ENCODE assay signal across 9 cellular contexts in genomic region chr9:95007470-95007869, GRCh38.
DNase-seq lines count a peak whose midpoint lies in the region; TF ChIP-seq lines count a peak whose summit lies in the region.
"Had no signal": no experiment of that assay in that cellular context is flagged by ENCODE, and none has a peak within 500 bp of the region (broad histone marks: within the 10 kb centered on the region; RNA-seq: fewer than 3 reads in every experiment).

No MANE protein-coding gene starts in this region.

- H2AFZ ChIP-seq in SK-N-SH (ENCODE audit: low read depth) (no peak overlapping the region), fibroblast of lung (ENCODE audit: low read length) (no peak overlapping the region)

- no peaks in the 10 kb centered on the region for H3K27me3 Mint-ChIP-seq in osteocyte (ENCODE audit: unreplicated experiment)

- no peaks in the 10 kb centered on the region for H3K9me2 ChIP-seq in SK-N-SH

- H3K36me3 ChIP-seq in SK-N-SH (replicated peaks in 1 of 2; ENCODE audit: control insufficient read depth in 1 of 2, insufficient read depth in 2 of 2, low read length in 1 of 2) (peaks cover 30 to 53% of the 10 kb centered on the region in 2 experiments), fibroblast of lung (ENCODE audit: control insufficient read depth, insufficient read depth, low read length) (no peaks in the 10 kb centered on the region)

- no peaks in the 10 kb centered on the region for H4K20me1 ChIP-seq in SK-N-SH (ENCODE audit: insufficient read depth)
- no peaks in the 10 kb centered on the region for H4K20me1 ChIP-seq in fibroblast of lung (ENCODE audit: control insufficient read depth, extremely low read depth, insufficient read depth, low read length)

- H3K27ac Mint-ChIP-seq in osteocyte (ENCODE audit: unreplicated experiment): peak overlapping the region; percentile 99
- H3K27ac Mint-ChIP-seq: activated naive CD8-positive, alpha-beta T cell treated with anti-CD3 and anti-CD28 coated beads, Interleukin-2, amount 10 ng/mL, durations not matched to agents 7 days and 5 days had no signal

- H3K27ac ChIP-seq in SK-N-SH (ENCODE audit: low read depth in 2 of 2, low read length in 1 of 2): peak overlapping the region; percentile 87 to 97
- peak overlapping the region; percentile 93 for H3K27ac ChIP-seq in fibroblast of lung (ENCODE audit: insufficient read depth, low read length)

- TF ChIP-seq RAD21 in SK-N-SH (IDR thresholded peaks at IDR 0.05; ENCODE audit: low read length): no peak

- H3K79me2 ChIP-seq in SK-N-SH (ENCODE audit: insufficient read depth) (peaks cover 79% of the 10 kb centered on the region), fibroblast of lung (ENCODE audit: control insufficient read depth, insufficient read depth, low read length) (peaks cover 71% of the 10 kb centered on the region)

- peaks cover 72% of the 10 kb centered on the region for H3K4me1 Mint-ChIP-seq in osteocyte (ENCODE audit: unreplicated experiment)

- peaks cover 11 to 35% of the 10 kb centered on the region in 2 experiments; a peak in 3 of 4 replicates for H3K4me1 ChIP-seq in SK-N-SH (ENCODE audit: control insufficient read depth in 1 of 2, insufficient read depth in 2 of 2, low read depth in 1 of 2, low read length in 1 of 2)
- peaks cover 4% of the 10 kb centered on the region for H3K4me1 ChIP-seq in fibroblast of lung (ENCODE audit: control insufficient read depth, extremely low read depth, insufficient read depth, low read length)

- TF ChIP-seq CTCF in SK-N-SH (IDR thresholded peaks at IDR 0.05) (no peak), fibroblast of lung (conservative IDR thresholded peaks at IDR 0.05 in 1 of 2, IDR thresholded peaks at IDR 0.05 in 1 of 2; ENCODE audit: low read depth in 1 of 2, low read length in 2 of 2) (no peak), osteocyte (IDR thresholded peaks at IDR 0.05) (no peak)

- H3K9ac ChIP-seq in SK-N-SH (peak overlapping the region; percentile 96), fibroblast of lung (ENCODE audit: insufficient read depth, low read length) (no peak overlapping the region)

- WGBS in SK-N-SH (ENCODE audit: low lambda C conversion rate): 0% methylated on average over 1 of the region's 1 CpG

- peak overlapping the region; percentile 84 for H3K4me2 ChIP-seq in SK-N-SH
- peak overlapping the region; percentile 59 for H3K4me2 ChIP-seq in fibroblast of lung (ENCODE audit: extremely low read depth, insufficient read depth, low read length)

- H3K4me3 ChIP-seq in SK-N-SH (ENCODE audit: low read depth in 2 of 2, low read length in 1 of 2): peak overlapping the region; percentile 87 to 88
- peak overlapping the region; percentile 29 to 86 (median 60) for H3K4me3 ChIP-seq in fibroblast of lung (replicated peaks in 1 of 4; ENCODE audit: control extremely low read depth in 1 of 4, insufficient read depth in 1 of 4, low read depth in 3 of 4, low read length in 4 of 4)

- H3K9me3 Mint-ChIP-seq in osteocyte (ENCODE audit: unreplicated experiment): no peaks in the 10 kb centered on the region
- H3K9me3 Mint-ChIP-seq: activated naive CD8-positive, alpha-beta T cell treated with anti-CD3 and anti-CD28 coated beads, Interleukin-2, amount 10 ng/mL, durations not matched to agents 7 days and 5 days had no signal

- peak; percentile 34 for DNase-seq in Ammon's horn (ENCODE audit: low spot score)
- DNase-seq in SK-N-SH: no peak
- peak; percentile 25 to 68 for DNase-seq in fibroblast of lung (ENCODE audit: low read depth in 2 of 2)
- no peak for DNase-seq in osteocyte (ENCODE audit: extremely low spot score, unreplicated experiment)
- no peak for DNase-seq in SIG-M5 (lab: John Stamatoyannopoulos, UW)
- no peak for DNase-seq in posterior vena cava (ENCODE audit: low spot score)
- no peak for DNase-seq in activated gamma-delta T cell (lab: John Stamatoyannopoulos, UW)
- DNase-seq in SHP77 (lab: John Stamatoyannopoulos, UW): no peak
- DNase-seq: activated naive CD8-positive, alpha-beta T cell treated with anti-CD3 and anti-CD28 coated beads, Interleukin-2, amount 10 ng/mL, durations not matched to agents 7 days and 5 days had no signal

- H3K9me3 ChIP-seq in SK-N-SH: no peaks in the 10 kb centered on the region
- H3K9me3 ChIP-seq in fibroblast of lung (ENCODE audit: control insufficient read depth, insufficient read depth, low read depth, low read length): no peaks in the 10 kb centered on the region

- intact Hi-C loops in posterior vena cava (cut with DNase I): loop anchor here in 1 of 2 donors (10.0 kb wide), 1 partner anchor 103 kb away; no protein-coding TSS in a partner anchor

- 0 out of 4 replicates have a peak, but pooled peaks of 1 of the 2 experiments have one; percentile 1 for TF ChIP-seq EP300 in SK-N-SH (IDR thresholded peaks at IDR 0.05; ENCODE audit: borderline replicate concordance in 1 of 2, low read depth in 1 of 2, low read length in 1 of 2)

- H3K4me3 Mint-ChIP-seq in osteocyte (ENCODE audit: unreplicated experiment): peak overlapping the region; percentile 96
- H3K4me3 Mint-ChIP-seq: activated naive CD8-positive, alpha-beta T cell treated with anti-CD3 and anti-CD28 coated beads, Interleukin-2, amount 10 ng/mL, durations not matched to agents 7 days and 5 days had no signal

- POLR2A ChIA-PET in SK-N-SH (lab: Yijun Ruan, JAX): interaction anchor here (1.1 to 2.4 kb wide), 6 partner anchors 12 to 326 kb away, joined by 3 to 9 read pairs (median 4); no protein-coding TSS in a partner anchor

- peaks cover 53% of the 10 kb centered on the region for H3K36me3 Mint-ChIP-seq in osteocyte (ENCODE audit: unreplicated experiment)
- H3K36me3 Mint-ChIP-seq: activated naive CD8-positive, alpha-beta T cell treated with anti-CD3 and anti-CD28 coated beads, Interleukin-2, amount 10 ng/mL, durations not matched to agents 7 days and 5 days had no signal

- peaks cover 37% of the 10 kb centered on the region for H3F3A ChIP-seq in SK-N-SH (replicated peaks; ENCODE audit: insufficient read depth)

- H3K27me3 ChIP-seq in SK-N-SH (ENCODE audit: insufficient read depth) (no peaks in the 10 kb centered on the region), fibroblast of lung (ENCODE audit: control insufficient read depth, insufficient read depth, low read length) (no peaks in the 10 kb centered on the region)

- CTCF ChIA-PET in SK-N-SH (lab: Yijun Ruan, JAX): interaction anchor here (0.6 to 3.7 kb wide), 11 partner anchors 9 to 1210 kb away, joined by 3 to 14 read pairs (median 5); no protein-coding TSS in a partner anchor

TF ChIP-seq in SK-N-SH, 30 proteins besides CTCF, POLR2A, EP300 and RAD21:
- no peak for TF ChIP-seq USF1 (IDR thresholded peaks at IDR 0.05; ENCODE audit: borderline replicate concordance, low read depth)
- 0 out of 2 replicates have a peak, but pooled peaks have one; percentile 20 for TF ChIP-seq MXI1 (IDR thresholded peaks at IDR 0.05; ENCODE audit: low read depth, low read length)
- 0 out of 2 replicates have a peak, but pooled peaks have one; percentile 41 for TF ChIP-seq NFIC (IDR thresholded peaks at IDR 0.05; ENCODE audit: borderline replicate concordance)
- TF ChIP-seq EZH2phosphoT487 (IDR thresholded peaks at IDR 0.05; ENCODE audit: borderline replicate concordance, low read depth): no peak
- TF ChIP-seq TEAD4 (IDR thresholded peaks at IDR 0.05; ENCODE audit: borderline replicate concordance, insufficient read depth): no peak

Comparison
In these comparisons a context has a peak if more than half of its experiments do, and no peak if none do; other contexts are left out.
1. DNase-seq: peak in Ammon's horn (single experiment) and fibroblast of lung (2 of 2); none in SK-N-SH (single experiment), osteocyte (single experiment), SIG-M5 (single experiment), posterior vena cava (single experiment), activated gamma-delta T cell (single experiment) and SHP77 (0 of 2).